8 cellular contexts compared by ENCODE assay signal in the genomic region with DNA sequence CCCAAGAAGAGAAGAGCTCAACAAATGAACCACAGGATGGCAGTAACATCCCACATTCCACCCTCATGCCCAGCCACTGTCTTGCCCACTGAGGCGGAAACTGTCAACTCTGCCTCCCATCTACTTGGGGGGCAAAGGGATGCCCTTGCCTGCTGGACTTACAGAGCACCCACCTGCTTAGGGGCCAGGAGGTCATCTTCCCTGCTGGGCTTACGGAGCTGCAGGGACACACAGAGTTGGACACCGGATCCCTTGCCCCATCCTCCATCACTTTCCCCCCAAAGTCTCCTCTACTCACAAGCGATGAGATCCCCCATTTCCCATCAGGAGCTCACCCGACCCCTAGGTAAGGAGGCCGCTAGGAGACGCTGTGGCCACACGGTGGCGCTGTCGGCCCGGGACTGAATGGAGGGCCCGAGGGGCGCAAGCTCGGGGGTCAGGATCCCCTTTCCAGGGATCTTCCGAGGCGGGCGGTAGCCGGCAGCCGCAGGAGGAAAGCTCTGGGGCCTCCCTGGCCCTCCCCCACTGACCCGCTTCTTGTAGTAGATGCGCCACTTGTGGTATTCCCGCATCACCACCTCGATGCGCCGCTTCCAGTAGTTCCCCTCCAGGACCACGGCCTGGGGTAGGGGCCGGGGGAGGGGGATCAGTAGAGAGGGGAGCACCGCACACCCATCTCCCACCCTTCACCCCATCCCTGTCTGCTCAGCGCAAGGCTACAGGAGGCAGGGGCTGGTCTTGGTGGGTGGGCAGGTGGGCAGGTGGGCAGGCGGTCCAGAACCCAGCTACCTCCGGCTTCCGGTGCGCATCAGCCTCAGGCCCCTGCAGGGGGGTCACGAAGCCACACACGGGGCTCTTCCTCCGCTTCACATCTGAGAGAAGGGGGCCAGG.
DNase-seq lines count a peak whose midpoint lies in the region; ATAC-seq lines count a peak whose summit lies in the region.

No MANE protein-coding gene starts in this region.

- no peaks in the 10 kb centered on the region for H3K9me3 ChIP-seq in HUES6 (ENCODE audit: control insufficient read depth, insufficient read depth, low read depth, low read length)
- H3K9me3 ChIP-seq in adipocyte (ENCODE audit: control insufficient read depth, low read length), result no peaks in the 10 kb centered on the region

- H3K4me3 ChIP-seq in HUES6 (ENCODE audit: low read depth, low read length) (peak overlapping the region; percentile 37), adipocyte (ENCODE audit: low read length) (no peak overlapping the region)

- no peaks in the 10 kb centered on the region for H3K36me3 ChIP-seq in HUES6 (ENCODE audit: control insufficient read depth, insufficient read depth, low read length)
- peaks cover 27% of the 10 kb centered on the region for H3K36me3 ChIP-seq in adipocyte (ENCODE audit: control insufficient read depth, insufficient read depth, low read length, severe bottlenecking)

- H3K27ac ChIP-seq in HUES6 (ENCODE audit: low read depth, low read length), result no peak overlapping the region

- peaks cover 6% of the 10 kb centered on the region; the same call in 1 of the 2 replicates for H3K4me1 ChIP-seq in HUES6 (ENCODE audit: control insufficient read depth, insufficient read depth, low read length)
- peaks cover 10% of the 10 kb centered on the region for H3K4me1 ChIP-seq in adipocyte (ENCODE audit: control insufficient read depth, insufficient read depth, low read length)

- ATAC-seq in HG03565 (IDR thresholded peaks at IDR 0.05; ENCODE audit: unreplicated experiment), result no peak
- ATAC-seq in GM21737 (IDR thresholded peaks at IDR 0.05; ENCODE audit: unreplicated experiment), result no peak

- H3K9ac ChIP-seq in HUES6 (ENCODE audit: low read length), result no peak overlapping the region
- H3K9ac ChIP-seq in adipocyte (ENCODE audit: low read length), result no peak overlapping the region

- H3K27me3 ChIP-seq in HUES6 (ENCODE audit: control insufficient read depth, insufficient read depth, low read length) (no peaks in the 10 kb centered on the region), adipocyte (replicated peaks; ENCODE audit: control insufficient read depth, insufficient read depth, low read length) (no peaks in the 10 kb centered on the region)

- DNase-seq in COLO829 (ENCODE audit: low spot score) (peak; percentile 52), T-helper 1 cell (peak; percentile 44 to 60 (median 56)), adipocyte (ENCODE audit: low read depth) (peak; percentile 80), hypothalamus (lab: John Stamatoyannopoulos, UW) (peak in 30 of 51 donors; percentile 4 to 66 (median 22))
- DNase-seq in stimulated activated CD4-positive, alpha-beta T cell treated with anti-CD3 and anti-CD28 coated beads, Interleukin-15, amount 100 ng/mL, for 1 hour (ENCODE audit: low read depth in 1 of 2, low spot score in 1 of 2), result peak; percentile 51 to 54

Comparison
In these comparisons a context has a peak if more than half of its experiments do, and no peak if none do; other contexts are left out.
1. DNase-seq: peak in every context shown above with its lines; median percentile 80 in adipocyte; 56 in T-helper 1 cell; 52 in stimulated activated CD4-positive, alpha-beta T cell treated with anti-CD3 and anti-CD28 coated beads, Interleukin-15, amount 100 ng/mL, for 1 hour; 52 in COLO829; 22 in hypothalamus.